1 cellular context compared by ENCODE assay signal in the genomic region with DNA sequence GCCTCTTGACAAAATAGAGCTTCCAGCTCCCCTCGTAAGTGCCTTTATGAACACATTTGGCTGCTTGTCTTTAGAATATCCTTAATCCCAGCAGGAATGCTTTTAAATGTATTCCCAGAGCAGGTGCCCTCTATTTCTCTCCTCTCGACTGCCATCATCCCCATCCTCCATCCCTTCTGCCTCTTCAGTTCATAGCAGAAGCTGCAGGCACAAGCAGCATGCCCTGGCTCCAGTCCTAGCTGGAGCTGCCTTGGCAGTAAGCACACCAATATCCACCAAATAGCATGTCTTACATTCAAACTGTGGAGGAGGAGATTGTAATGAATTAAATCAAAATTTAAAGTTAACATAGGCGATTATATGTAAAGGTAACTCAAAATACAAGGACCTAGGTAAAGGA.
TF ChIP-seq lines count a peak whose summit lies in the region.

No MANE protein-coding gene starts in this region.

TF ChIP-seq in GM23338, 12 proteins besides CTCF, POLR2A, EP300 and RAD21 (continued from another document):
- TF ChIP-seq, protein P1, sequence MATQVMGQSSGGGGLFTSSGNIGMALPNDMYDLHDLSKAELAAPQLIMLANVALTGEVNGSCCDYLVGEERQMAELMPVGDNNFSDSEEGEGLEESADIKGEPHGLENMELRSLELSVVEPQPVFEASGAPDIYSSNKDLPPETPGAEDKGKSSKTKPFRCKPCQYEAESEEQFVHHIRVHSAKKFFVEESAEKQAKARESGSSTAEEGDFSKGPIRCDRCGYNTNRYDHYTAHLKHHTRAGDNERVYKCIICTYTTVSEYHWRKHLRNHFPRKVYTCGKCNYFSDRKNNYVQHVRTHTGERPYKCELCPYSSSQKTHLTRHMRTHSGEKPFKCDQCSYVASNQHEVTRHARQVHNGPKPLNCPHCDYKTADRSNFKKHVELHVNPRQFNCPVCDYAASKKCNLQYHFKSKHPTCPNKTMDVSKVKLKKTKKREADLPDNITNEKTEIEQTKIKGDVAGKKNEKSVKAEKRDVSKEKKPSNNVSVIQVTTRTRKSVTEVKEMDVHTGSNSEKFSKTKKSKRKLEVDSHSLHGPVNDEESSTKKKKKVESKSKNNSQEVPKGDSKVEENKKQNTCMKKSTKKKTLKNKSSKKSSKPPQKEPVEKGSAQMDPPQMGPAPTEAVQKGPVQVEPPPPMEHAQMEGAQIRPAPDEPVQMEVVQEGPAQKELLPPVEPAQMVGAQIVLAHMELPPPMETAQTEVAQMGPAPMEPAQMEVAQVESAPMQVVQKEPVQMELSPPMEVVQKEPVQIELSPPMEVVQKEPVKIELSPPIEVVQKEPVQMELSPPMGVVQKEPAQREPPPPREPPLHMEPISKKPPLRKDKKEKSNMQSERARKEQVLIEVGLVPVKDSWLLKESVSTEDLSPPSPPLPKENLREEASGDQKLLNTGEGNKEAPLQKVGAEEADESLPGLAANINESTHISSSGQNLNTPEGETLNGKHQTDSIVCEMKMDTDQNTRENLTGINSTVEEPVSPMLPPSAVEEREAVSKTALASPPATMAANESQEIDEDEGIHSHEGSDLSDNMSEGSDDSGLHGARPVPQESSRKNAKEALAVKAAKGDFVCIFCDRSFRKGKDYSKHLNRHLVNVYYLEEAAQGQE (IDR thresholded peaks at IDR 0.05; ENCODE audit: unreplicated experiment): no peak
- TF ChIP-seq NANOG (IDR thresholded peaks at IDR 0.05; ENCODE audit: borderline replicate concordance): no peak
- TF ChIP-seq JUNB (IDR thresholded peaks at IDR 0.05; ENCODE audit: unreplicated experiment): no peak
